Comparison of ENCODE assay signal across 14 cellular contexts in the genomic region with DNA sequence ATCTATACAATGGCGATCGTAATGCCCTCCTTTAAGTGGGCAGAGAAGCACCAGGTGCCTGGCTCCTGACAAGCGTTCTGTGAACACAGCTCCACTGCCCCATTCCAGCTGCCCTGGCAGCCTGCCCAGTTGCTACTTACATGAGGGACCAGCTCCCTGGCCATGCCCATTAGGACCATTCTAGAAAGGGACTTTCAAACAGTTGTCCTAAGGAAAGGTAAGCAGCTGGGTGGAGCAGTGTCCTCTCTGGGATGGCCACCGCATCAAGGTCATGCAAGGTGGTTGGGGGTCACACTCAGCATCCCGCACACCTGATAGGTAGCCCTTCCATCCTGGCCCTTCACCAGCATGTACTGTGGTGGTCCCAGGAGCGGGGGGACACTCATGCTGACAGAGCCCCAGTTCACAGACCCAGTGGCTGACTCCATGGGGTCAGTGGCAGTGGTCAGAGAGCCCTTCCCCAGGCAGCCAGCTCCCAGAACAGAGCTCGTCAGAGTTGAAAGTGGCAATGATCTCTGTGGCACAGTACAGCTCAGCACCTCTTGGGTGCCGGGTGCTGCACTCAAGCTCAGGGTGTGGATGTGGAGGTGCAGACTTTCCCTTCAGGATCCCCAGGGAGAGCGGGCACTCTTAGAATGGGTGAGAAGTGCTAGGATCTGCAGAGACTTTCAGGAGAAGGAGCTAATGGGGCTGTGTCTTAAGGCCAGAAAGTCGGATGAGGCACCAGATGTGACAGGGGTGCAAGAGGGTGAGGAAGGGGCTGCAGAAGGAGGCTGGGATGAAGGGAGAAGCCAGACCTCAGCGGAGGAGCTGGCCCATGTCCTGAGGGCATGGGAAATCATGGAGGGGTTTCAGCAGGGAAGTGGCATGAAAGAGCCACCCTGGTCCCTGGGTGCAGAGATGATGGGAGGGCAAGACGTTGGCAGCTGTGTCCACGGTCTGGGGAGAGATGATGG. TPM values are rescaled to one million over a fixed set of nuclear protein-coding genes. Genes with fewer than 3 reads are reported as not detected.
DNase-seq lines count a peak whose midpoint lies in the region; ATAC-seq and TF ChIP-seq lines count a peak whose summit lies in the region.
"Had no signal": no experiment of that assay in that cellular context is flagged by ENCODE, and none has a peak within 500 bp of the region (broad histone marks: within the 10 kb centered on the region; RNA-seq: fewer than 3 reads in every experiment).

No MANE protein-coding gene starts in this region.

- no peak for ATAC-seq in activated CD8-positive, alpha-beta memory T cell treated with anti-CD3 and anti-CD28 coated beads, Interleukin-2, amount 10 ng/mL, durations not matched to agents 7 days and 5 days
- ATAC-seq in left lung (peak; percentile 10), GM21515 (IDR thresholded peaks at IDR 0.05; ENCODE audit: unreplicated experiment) (no peak), GM19467 (IDR thresholded peaks at IDR 0.05; ENCODE audit: unreplicated experiment) (no peak)
- ATAC-seq: esophagus mucosa; stimulated activated memory B cell treated with anti-CD40 and anti-IgM and Interleukin-4, amounts not matched to agents 10 μg/mL and 1 μg/mL and 100 μg/mL, for 72 hours had no signal

- H3K4me2 ChIP-seq in H9 (ENCODE audit: insufficient read depth, insufficient read length, low read length) = no peak overlapping the region

- no peak overlapping the region for H4K91ac ChIP-seq in H9 (ENCODE audit: insufficient read length, low read depth, low read length)

- no peak overlapping the region for H3K4me3 Mint-ChIP-seq in H9
- no peak overlapping the region for H3K4me3 Mint-ChIP-seq in activated CD8-positive, alpha-beta memory T cell treated with anti-CD3 and anti-CD28 coated beads, Interleukin-2, amount 10 ng/mL, durations not matched to agents 7 days and 5 days
- H3K4me3 Mint-ChIP-seq: stimulated activated memory B cell treated with anti-CD40 and anti-IgM and Interleukin-4, amounts not matched to agents 10 μg/mL and 1 μg/mL and 100 μg/mL, for 72 hours had no signal

- H2BK20ac ChIP-seq in H9 (ENCODE audit: low read depth, low read length, poor library complexity, severe bottlenecking) = no peak overlapping the region

- H3K9me3 Mint-ChIP-seq in H9 = peaks cover 3 to 8% of the 10 kb centered on the region in 2 experiments; a peak in 4 of 5 replicates
- no peaks in the 10 kb centered on the region for H3K9me3 Mint-ChIP-seq in activated CD8-positive, alpha-beta memory T cell treated with anti-CD3 and anti-CD28 coated beads, Interleukin-2, amount 10 ng/mL, durations not matched to agents 7 days and 5 days (ENCODE audit: low read depth)
- H3K9me3 Mint-ChIP-seq: stimulated activated memory B cell treated with anti-CD40 and anti-IgM and Interleukin-4, amounts not matched to agents 10 μg/mL and 1 μg/mL and 100 μg/mL, for 72 hours had no signal

- no peak overlapping the region for H3K14ac ChIP-seq in H9 (ENCODE audit: insufficient read depth, low read length)

- peak; percentile 80 for DNase-seq in BE2C
- peak; percentile 22 for DNase-seq in H9
- peak; percentile 27 for DNase-seq in activated CD8-positive, alpha-beta memory T cell treated with anti-CD3 and anti-CD28 coated beads, Interleukin-2, amount 10 ng/mL, durations not matched to agents 7 days and 5 days
- DNase-seq in left lung = peak in 1 of 2 donors; percentile 73
- no peak for DNase-seq in GM19238 (ENCODE audit: insufficient read length, low spot score)
- DNase-seq in NCI-H446 treated with DMSO at 0.1 percent for 48 hours (lab: John Stamatoyannopoulos, UW) = no peak
- DNase-seq: activated CD4-positive, alpha-beta T cell treated with anti-CD3 and anti-CD28 coated beads, Interleukin-2, amount 50 U/mL, for 1 hour; activated gamma-delta T cell; midbrain; NK-92 treated with Interleukin-12 subunit alpha and Interleukin-12 subunit beta, amount 100 ng/mL, for 24 hours had no signal

- no peak overlapping the region for H4K8ac ChIP-seq in H9 (replicated peaks; ENCODE audit: insufficient read length, low read depth, low read length)

- TF ChIP-seq CTCF in BE2C (IDR thresholded peaks at IDR 0.05; ENCODE audit: low read depth, low read length) (no peak), H9 (conservative IDR thresholded peaks at IDR 0.05) (no peak), left lung (IDR thresholded peaks at IDR 0.05) (no peak)

- intact Hi-C loops in left lung (cut with DNase I) = no loop called here

- no peak overlapping the region for H3K23ac ChIP-seq in H9 (ENCODE audit: insufficient read length, low read depth, low read length)

- no peak overlapping the region for H2AK5ac ChIP-seq in H9 (ENCODE audit: insufficient read length, low read length)

- no peak overlapping the region for H4K5ac ChIP-seq in H9 (ENCODE audit: insufficient read length, low read depth, low read length)

- H3K4ac ChIP-seq in H9 (ENCODE audit: low read depth, low read length) = no peak overlapping the region

- CTCF ChIA-PET in activated CD8-positive, alpha-beta memory T cell treated with anti-CD3 and anti-CD28 coated beads, Interleukin-2, amount 10 ng/mL, durations not matched to agents 7 days and 5 days (lab: Charles Lee) = interaction anchor here (1.1 to 2.2 kb wide), 5 partner anchors 9 to 252 kb away, joined by 3 to 9 read pairs (median 3); a partner anchor contains a TSS

- H2BK5ac ChIP-seq in H9 (ENCODE audit: insufficient read length, low read length) = no peak overlapping the region

- no CpG with 5 or more reads among the region's 13 CpGs for WGBS in H9 (ENCODE audit: extremely low coverage, insufficient read length, low lambda C conversion rate)

- peaks cover 5% of the 10 kb centered on the region for H3K27me3 Mint-ChIP-seq in H9 (ENCODE audit: low read depth)
- peaks cover 14% of the 10 kb centered on the region for H3K27me3 Mint-ChIP-seq in activated CD8-positive, alpha-beta memory T cell treated with anti-CD3 and anti-CD28 coated beads, Interleukin-2, amount 10 ng/mL, durations not matched to agents 7 days and 5 days

- no peak overlapping the region for H2BK12ac ChIP-seq in H9 (ENCODE audit: insufficient read length, low read depth, low read length)

- H3K4me1 ChIP-seq in BE2C (no peaks in the 10 kb centered on the region), H9 (ENCODE audit: insufficient read depth, low read length) (peaks cover 3% of the 10 kb centered on the region; the same call in 1 of the 2 replicates), left lung (no peaks in the 10 kb centered on the region)

- H2BK15ac ChIP-seq in H9 (ENCODE audit: low read depth, low read length) = no peak overlapping the region

- no peak overlapping the region for H3K56ac ChIP-seq in H9 (ENCODE audit: insufficient read length, low read depth, low read length)

- peak overlapping the region in 1 of 3 experiments; percentile 3; a peak in 2 of 7 replicates for H3K27ac Mint-ChIP-seq in H9
- no peak overlapping the region for H3K27ac Mint-ChIP-seq in activated CD8-positive, alpha-beta memory T cell treated with anti-CD3 and anti-CD28 coated beads, Interleukin-2, amount 10 ng/mL, durations not matched to agents 7 days and 5 days
- H3K27ac Mint-ChIP-seq: stimulated activated memory B cell treated with anti-CD40 and anti-IgM and Interleukin-4, amounts not matched to agents 10 μg/mL and 1 μg/mL and 100 μg/mL, for 72 hours had no signal

- peaks cover 0 to 5% (median 2%) of the 10 kb centered on the region in 3 experiments; a peak in 4 of 7 replicates for H3K36me3 Mint-ChIP-seq in H9 (ENCODE audit: insufficient read depth in 1 of 3, low read depth in 3 of 3)
- no peaks in the 10 kb centered on the region for H3K36me3 Mint-ChIP-seq in activated CD8-positive, alpha-beta memory T cell treated with anti-CD3 and anti-CD28 coated beads, Interleukin-2, amount 10 ng/mL, durations not matched to agents 7 days and 5 days
- H3K36me3 Mint-ChIP-seq: stimulated activated memory B cell treated with anti-CD40 and anti-IgM and Interleukin-4, amounts not matched to agents 10 μg/mL and 1 μg/mL and 100 μg/mL, for 72 hours had no signal

- no peak overlapping the region for H2AFZ ChIP-seq in H9 (ENCODE audit: low read length)

- no peak overlapping the region for H2BK120ac ChIP-seq in H9 (ENCODE audit: low read depth, low read length, poor library complexity, severe bottlenecking)

- no peak overlapping the region for H3K9ac ChIP-seq in H9 (ENCODE audit: extremely low read depth, insufficient read length, low read length)

- no peak overlapping the region for H3K27ac ChIP-seq in H9 (ENCODE audit: insufficient read length, low read depth, low read length)
- no peak overlapping the region for H3K27ac ChIP-seq in left lung

- no peak overlapping the region for H3K4me3 ChIP-seq in BE2C (ENCODE audit: low read depth, low read length)
- no peak overlapping the region for H3K4me3 ChIP-seq in left lung

- no peaks in the 10 kb centered on the region for H3K79me2 ChIP-seq in H9 (ENCODE audit: insufficient read depth, low read length)

- H3K18ac ChIP-seq in H9 (ENCODE audit: insufficient read length, low read depth, low read length) = no peak overlapping the region

- H3T11ph ChIP-seq in H9 (ENCODE audit: low read length) = no peak overlapping the region

- no peaks in the 10 kb centered on the region for H4K20me1 ChIP-seq in H9 (ENCODE audit: control insufficient read depth, insufficient read depth, insufficient read length)

- no peaks in the 10 kb centered on the region for H3K36me3 ChIP-seq in BE2C
- H3K36me3 ChIP-seq in left lung = peaks cover 0 to 7% of the 10 kb centered on the region in 2 donors

- no peaks in the 10 kb centered on the region for H3K27me3 ChIP-seq in BE2C
- H3K27me3 ChIP-seq in H9 (ENCODE audit: insufficient read depth, low read length) = no peaks in the 10 kb centered on the region
- peaks cover 0 to 14% of the 10 kb centered on the region in 2 donors for H3K27me3 ChIP-seq in left lung

- no peaks in the 10 kb centered on the region for H3K23me2 ChIP-seq in H9 (ENCODE audit: insufficient read length, low read depth, low read length, poor library complexity, severe bottlenecking)

- no peaks in the 10 kb centered on the region for H3K79me1 ChIP-seq in H9 (ENCODE audit: insufficient read depth, low read depth, low read length, poor library complexity, severe bottlenecking)

- H3K9me3 ChIP-seq in BE2C = no peaks in the 10 kb centered on the region
- H3K9me3 ChIP-seq in H9 (ENCODE audit: control insufficient read depth, low read depth, low read length) = no peaks in the 10 kb centered on the region
- H3K9me3 ChIP-seq in left lung = no peaks in the 10 kb centered on the region

- peaks cover 18 to 24% of the 10 kb centered on the region in 2 experiments for H3K4me1 Mint-ChIP-seq in H9
- H3K4me1 Mint-ChIP-seq in activated CD8-positive, alpha-beta memory T cell treated with anti-CD3 and anti-CD28 coated beads, Interleukin-2, amount 10 ng/mL, durations not matched to agents 7 days and 5 days = peaks cover 12% of the 10 kb centered on the region
- H3K4me1 Mint-ChIP-seq: stimulated activated memory B cell treated with anti-CD40 and anti-IgM and Interleukin-4, amounts not matched to agents 10 μg/mL and 1 μg/mL and 100 μg/mL, for 72 hours had no signal

RNA-seq across cellular contexts. Expression of a gene that starts 10.9 kb away (rescaled TPM):
- not detected for polyA plus RNA-seq in BE2C (2012; ENCODE audit: insufficient read depth, insufficient read length, low read depth)
- total RNA-seq in H9 (2021) (1.0 and 1.4 TPM in 2 replicates), left lung (10 to 100 TPM; 20.6 to 41.8 TPM)
- not detected for total RNA-seq in activated CD8-positive, alpha-beta memory T cell treated with anti-CD3 and anti-CD28 coated beads, Interleukin-2, amount 10 ng/mL, durations not matched to agents 7 days and 5 days

RNA-seq across cellular contexts. Expression of a gene that starts 11.9 kb away (rescaled TPM):
- 9.6 TPM for polyA plus RNA-seq in BE2C (2012; ENCODE audit: insufficient read depth, insufficient read length, low read depth)
- total RNA-seq in H9 (2021) (4.9 and 5.5 TPM in 2 replicates), left lung (10 to 100 TPM in 1 of 2 donors, 1 to 10 TPM in 1; 4.3 to 15.0 TPM)
- not detected for total RNA-seq in activated CD8-positive, alpha-beta memory T cell treated with anti-CD3 and anti-CD28 coated beads, Interleukin-2, amount 10 ng/mL, durations not matched to agents 7 days and 5 days

RNA-seq across cellular contexts. Expression of a gene that starts 21.8 kb away (rescaled TPM):
- not detected for polyA plus RNA-seq in BE2C (2012; ENCODE audit: insufficient read depth, insufficient read length, low read depth)
- total RNA-seq in H9 (2021) (not detected in 2 replicates), left lung (10 to 100 TPM; 47.9 to 94.1 TPM)
- total RNA-seq in activated CD8-positive, alpha-beta memory T cell treated with anti-CD3 and anti-CD28 coated beads, Interleukin-2, amount 10 ng/mL, durations not matched to agents 7 days and 5 days = not detected

Comparison
In these comparisons a context has a peak if more than half of its experiments do, and no peak if none do; other contexts are left out.
1. DNase-seq: peak in BE2C (single experiment), H9 (single experiment) and activated CD8-positive, alpha-beta memory T cell treated with anti-CD3 and anti-CD28 coated beads, Interleukin-2, amount 10 ng/mL, durations not matched to agents 7 days and 5 days (single experiment); none in GM19238 (single experiment) and NCI-H446 treated with DMSO at 0.1 percent for 48 hours (single experiment).
2. RNA of a gene that starts 21.8 kb away (total RNA-seq): 47.9 to 94.1 TPM in left lung; not detected in H9 and not detected in activated CD8-positive, alpha-beta memory T cell treated with anti-CD3 and anti-CD28 coated beads, Interleukin-2, amount 10 ng/mL, durations not matched to agents 7 days and 5 days; every median in the first group is over 10 times any median in the second.